ENCODE assay signal across 8 cellular contexts in genomic region chr5:98927242-98927987, GRCh38. TPM values are rescaled to one million over a fixed set of nuclear protein-coding genes. Genes with fewer than 3 reads are reported as not detected.
DNase-seq lines count a peak whose midpoint lies in the region; ATAC-seq and TF ChIP-seq lines count a peak whose summit lies in the region.

No MANE protein-coding gene starts in this region.

- peak overlapping the region; percentile 98 for H3K27ac Mint-ChIP-seq in activated naive CD4-positive, alpha-beta T cell treated with anti-CD3 and anti-CD28 coated beads for 36 hours

- H3K27me3 ChIP-seq in Panc1 (ENCODE audit: control insufficient read depth, insufficient read depth, low read length), result no peaks in the 10 kb centered on the region
- no peaks in the 10 kb centered on the region for H3K27me3 ChIP-seq in left ventricle myocardium inferior (ENCODE audit: low read depth)

- H3K4me3 ChIP-seq in Panc1 (ENCODE audit: low read depth in 2 of 2, low read length in 2 of 2) (peak overlapping the region; percentile 70 to 93), left ventricle myocardium inferior (peak overlapping the region; percentile 91)

- peaks cover 21% of the 10 kb centered on the region; the same call in 1 of the 2 replicates for H3K4me1 ChIP-seq in Panc1 (ENCODE audit: control insufficient read depth, insufficient read depth, low read length)
- H3K4me1 ChIP-seq in left ventricle myocardium inferior, result peaks cover 78% of the 10 kb centered on the region

- H3K27ac ChIP-seq in Panc1 (ENCODE audit: low read length), result peak overlapping the region; percentile 55
- peak overlapping the region; percentile 100 for H3K27ac ChIP-seq in left ventricle myocardium inferior (replicated peaks)

- in situ Hi-C loops in Panc1 (cut with HindIII; ENCODE audit: low pct_unique_long_range_greater_than_20kb, low sequenced_read_pairs), result no loop called here

- intact Hi-C loops in Panc1 (cut with micrococcal nuclease; ENCODE audit: unreplicated experiment) (no loop called here), left ventricle myocardium inferior (cut with micrococcal nuclease) (no loop called here)
- intact Hi-C loops in activated naive CD4-positive, alpha-beta T cell treated with anti-CD3 and anti-CD28 coated beads for 36 hours (cut with micrococcal nuclease), result loop anchor here (1.0 kb wide), 2 partner anchors 11 to 21 kb away; no protein-coding TSS in a partner anchor

- H3K4me3 Mint-ChIP-seq in activated naive CD4-positive, alpha-beta T cell treated with anti-CD3 and anti-CD28 coated beads for 36 hours, result peak overlapping the region; percentile 93

- TSS peak; percentile 71 for BruUV-seq in Panc1 (replicated peaks; lab: Mats Ljungman, UMichigan)

- DNase-seq in SKM-1 (lab: John Stamatoyannopoulos, UW; ENCODE audit: unreplicated experiment), result peak; percentile 18
- DNase-seq in SKM-1 treated with dmso at 0.1 percent for 144 hours (lab: John Stamatoyannopoulos, UW; ENCODE audit: unreplicated experiment), result no peak
- no peak for DNase-seq in Panc1 (ENCODE audit: low read depth, low spot score)
- DNase-seq in activated naive CD4-positive, alpha-beta T cell treated with anti-CD3 and anti-CD28 coated beads for 36 hours, result peak; percentile 74
- peak; percentile 22 for DNase-seq in left ventricle myocardium inferior
- DNase-seq in renal cortical epithelial cell (ENCODE audit: low read depth), result peak; percentile 65
- DNase-seq in NCI-H1694 (lab: John Stamatoyannopoulos, UW), result no peak

- H3K36me3 ChIP-seq in Panc1 (ENCODE audit: control insufficient read depth, insufficient read depth, low read length) (peaks cover 30% of the 10 kb centered on the region), left ventricle myocardium inferior (peaks cover 31% of the 10 kb centered on the region)

- peaks cover 32% of the 10 kb centered on the region for H3K36me3 Mint-ChIP-seq in activated naive CD4-positive, alpha-beta T cell treated with anti-CD3 and anti-CD28 coated beads for 36 hours (ENCODE audit: low read depth)

- no peaks in the 10 kb centered on the region for H3K9me3 Mint-ChIP-seq in activated naive CD4-positive, alpha-beta T cell treated with anti-CD3 and anti-CD28 coated beads for 36 hours

- ATAC-seq in HG03039 (IDR thresholded peaks at IDR 0.05; ENCODE audit: unreplicated experiment) (peak; percentile 17), Panc1 (0 out of 2 replicates have a peak, but pooled peaks have one; percentile 0)

- peaks cover 55% of the 10 kb centered on the region for H3K4me1 Mint-ChIP-seq in activated naive CD4-positive, alpha-beta T cell treated with anti-CD3 and anti-CD28 coated beads for 36 hours (ENCODE audit: low read depth)

- no peaks in the 10 kb centered on the region for H3K27me3 Mint-ChIP-seq in activated naive CD4-positive, alpha-beta T cell treated with anti-CD3 and anti-CD28 coated beads for 36 hours (ENCODE audit: low read depth)

- POLR2A ChIA-PET in Panc1 (lab: Charles Lee), result no interaction called here

- CTCF ChIA-PET in Panc1 (lab: Charles Lee), result no interaction called here
- CTCF ChIA-PET in activated naive CD4-positive, alpha-beta T cell treated with anti-CD3 and anti-CD28 coated beads for 36 hours (lab: Charles Lee), result interaction anchor here (1.0 kb wide), 1 partner anchor 17 kb away, joined by 3 read pairs; no protein-coding TSS in a partner anchor

- TF ChIP-seq CTCF in Panc1 (IDR thresholded peaks at IDR 0.05) (no peak), left ventricle myocardium inferior (IDR thresholded peaks at IDR 0.05; ENCODE audit: borderline replicate concordance) (no peak)

- H3K9me3 ChIP-seq in Panc1 (ENCODE audit: control insufficient read depth, insufficient read depth, low read depth, low read length) (no peaks in the 10 kb centered on the region), left ventricle myocardium inferior (replicated peaks) (no peaks in the 10 kb centered on the region)

RNA-seq across cellular contexts. Expression of gene CHD1, which starts 1.4 kb away (rescaled TPM):
- total RNA-seq in Panc1 (2021; ENCODE audit: unreplicated experiment) (36.5 TPM), left ventricle myocardium inferior (11.6 TPM), renal cortical epithelial cell (65.8 and 91.1 TPM in 2 replicates)
- polyA plus RNA-seq in Panc1 (2012; ENCODE audit: insufficient read length), result 11.6 TPM
- total RNA-seq in activated naive CD4-positive, alpha-beta T cell treated with anti-CD3 and anti-CD28 coated beads for 36 hours, result 10 to 100 TPM; 50.5 to 52.1 TPM

Comparison
In these comparisons a context has a peak if more than half of its experiments do, and no peak if none do; other contexts are left out.
1. DNase-seq: peak in SKM-1 (single experiment), activated naive CD4-positive, alpha-beta T cell treated with anti-CD3 and anti-CD28 coated beads for 36 hours (single experiment), left ventricle myocardium inferior (single experiment) and renal cortical epithelial cell (single experiment); none in SKM-1 treated with dmso at 0.1 percent for 144 hours (single experiment), Panc1 (single experiment) and NCI-H1694 (single experiment).